ENCODE assay signal across 27 cellular contexts in genomic region chr10:56606202-56606601, GRCh38.
"Had no signal": no experiment of that assay in that cellular context is flagged by ENCODE, and none has a peak within 500 bp of the region (broad histone marks: within the 10 kb centered on the region; RNA-seq: fewer than 3 reads in every experiment).

No MANE protein-coding gene starts in this region.

- H3K4me1 Mint-ChIP-seq: immature natural killer cell, naive B cell had no signal

- H3K36me3 ChIP-seq: colonic mucosa, esophagus squamous epithelium, gastroesophageal sphincter, heart left ventricle, left lung, lower lobe of right lung had no signal

- H3K4me1 ChIP-seq: colonic mucosa, esophagus squamous epithelium, gastroesophageal sphincter, heart left ventricle, left lung, lower lobe of right lung had no signal

- H3K27ac Mint-ChIP-seq: immature natural killer cell, mesothelial cell of epicardium, naive B cell had no signal

- DNase-seq: colonic mucosa; cortex of kidney; dermis blood vessel endothelial cell; dorsolateral prefrontal cortex; effector CD4-positive, alpha-beta T cell; effector memory CD4-positive, alpha-beta T cell; erythroblast; esophagus squamous epithelium; foreskin fibroblast; foreskin melanocyte; heart left ventricle; hypothalamus; immature natural killer cell; islet precursor cell; left cardiac atrium; left lung; left ventricle myocardium superior; lower lobe of right lung; mesenchymal stem cell; mucosa of descending colon; naive B cell had no signal

- H3K27ac ChIP-seq: colonic mucosa, dorsolateral prefrontal cortex, epithelial cell of prostate, esophagus squamous epithelium, gastroesophageal sphincter, heart left ventricle, hepatocyte, left lung, lower lobe of right lung had no signal

- FAIRE-seq: endothelial cell of umbilical vein had no signal

- H3K4me3 ChIP-seq: colonic mucosa, dorsolateral prefrontal cortex, esophagus squamous epithelium, gastroesophageal sphincter, heart left ventricle, hepatocyte, left lung, lower lobe of right lung, mucosa of descending colon had no signal

- H3K4me3 Mint-ChIP-seq: immature natural killer cell, mesothelial cell of epicardium had no signal

- H3K36me3 Mint-ChIP-seq: immature natural killer cell, mesothelial cell of epicardium, naive B cell had no signal

- ATAC-seq: esophagus mucosa, gastroesophageal sphincter, heart left ventricle, left cardiac atrium, left lung, left ventricle myocardium superior, lower lobe of right lung, mucosa of descending colon had no signal

- H3K9me3 ChIP-seq: colonic mucosa, esophagus squamous epithelium, gastroesophageal sphincter, heart left ventricle, left lung, lower lobe of right lung, mucosa of descending colon had no signal

- H3K27me3 ChIP-seq: colonic mucosa, esophagus squamous epithelium, gastroesophageal sphincter, heart left ventricle, hepatocyte, left lung had no signal

- H3K79me2 ChIP-seq: hepatocyte had no signal
